Comparison of ENCODE assay signal across 8 cellular contexts in the genomic region with DNA sequence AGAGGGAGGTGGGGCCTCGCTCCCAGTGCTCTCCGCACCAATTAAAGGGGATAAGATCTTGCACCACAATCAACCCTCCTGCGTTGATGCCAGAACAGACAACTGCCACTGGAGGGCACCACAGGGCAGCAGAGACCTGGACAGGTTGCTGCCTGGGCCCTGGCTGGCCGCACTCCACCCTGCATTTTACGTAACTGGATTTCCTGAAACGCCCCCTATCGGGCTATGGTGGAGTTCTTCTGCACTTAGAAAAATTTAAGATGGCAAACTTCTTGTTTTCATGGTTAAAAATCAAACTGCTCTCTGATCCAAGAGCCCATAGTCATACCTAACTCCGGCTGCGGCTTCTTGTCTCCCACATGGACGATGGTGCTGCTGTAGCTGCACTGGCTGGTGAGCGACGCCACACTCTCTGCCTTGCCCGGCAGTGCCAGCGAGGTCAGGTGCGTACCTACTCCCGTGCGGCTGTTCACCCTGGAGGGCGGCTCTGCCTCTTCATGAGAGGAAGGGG. TPM values are rescaled to one million over a fixed set of nuclear protein-coding genes. Genes with fewer than 3 reads are reported as not detected.
A peak's percentile ranks its signal among the peaks of the same experiment; 100 is the strongest.
DNase-seq lines count a peak whose midpoint lies in the region; ATAC-seq, FAIRE-seq and TF ChIP-seq lines count a peak whose summit lies in the region.

No MANE protein-coding gene starts in this region.

- peak; percentile 80 for TF ChIP-seq CTCF in CD8-positive, alpha-beta T cell (IDR thresholded peaks at IDR 0.05)
- TF ChIP-seq CTCF in HepG2 (CRISPR knock-in tag; IDR thresholded peaks at IDR 0.05), result peak; percentile 95

- H3K9ac ChIP-seq in HepG2 (ENCODE audit: insufficient read depth, low read depth, low read length), result no peak overlapping the region

- H2AFZ ChIP-seq in HepG2 (ENCODE audit: low read length), result no peak overlapping the region

- ATAC-seq in CD8-positive, alpha-beta T cell, result peak; percentile 95
- peak; percentile 84 for ATAC-seq in central memory CD8-positive, alpha-beta T cell (replicated peaks; ENCODE audit: extremely low read depth, poor library complexity, severe bottlenecking)
- peak; percentile 86 for ATAC-seq in HepG2
- ATAC-seq in HG03457 (IDR thresholded peaks at IDR 0.05; ENCODE audit: unreplicated experiment), result no peak

- no peaks in the 10 kb centered on the region for H3K9me3 Mint-ChIP-seq in CD8-positive, alpha-beta T cell
- H3K9me3 Mint-ChIP-seq in central memory CD8-positive, alpha-beta T cell, result no peaks in the 10 kb centered on the region

- TF ChIP-seq POLR2A in HepG2 (IDR thresholded peaks at IDR 0.05; ENCODE audit: insufficient read depth in 1 of 2, low read depth in 2 of 2, low read length in 2 of 2), result no peak

- H3K9me3 ChIP-seq in CD8-positive, alpha-beta T cell (ENCODE audit: low read length), result no peaks in the 10 kb centered on the region
- H3K9me3 ChIP-seq in HepG2 (ENCODE audit: low read length), result no peaks in the 10 kb centered on the region

- H4K20me1 ChIP-seq in HepG2 (ENCODE audit: insufficient read depth, low read length), result no peaks in the 10 kb centered on the region

- intact Hi-C loops in CD8-positive, alpha-beta T cell (cut with DNase I, micrococcal nuclease), result loop anchor here (1.0 to 2.0 kb wide), 3 partner anchors 54 to 290 kb away; a partner anchor contains a TSS
- intact Hi-C loops in HepG2 (cut with micrococcal nuclease; ENCODE audit: unreplicated experiment), result loop anchor here (1.0 to 2.0 kb wide), 2 partner anchors 49 to 96 kb away; no protein-coding TSS in a partner anchor

- peak; percentile 98 for FAIRE-seq in HepG2 (lab: Jason Lieb, UNC)

- in situ Hi-C loops in HepG2 (cut with HindIII; ENCODE audit: extremely low pct_ligation_motif_present, low pct_unique_long_range_greater_than_20kb), result no loop called here

- BruUV-seq in HepG2 (replicated peaks; lab: Mats Ljungman, UMichigan), result no TSS peak

- peaks cover 8% of the 10 kb centered on the region for H3K36me3 ChIP-seq in CD8-positive, alpha-beta T cell (ENCODE audit: insufficient read depth, low read length)
- H3K36me3 ChIP-seq in HepG2 (replicated peaks in 1 of 2; ENCODE audit: control insufficient read depth in 1 of 2, insufficient read depth in 2 of 2, low read length in 2 of 2), result peaks cover 39 to 82% of the 10 kb centered on the region in 2 experiments

- TF ChIP-seq RAD21 in HepG2 (CRISPR knock-in tag; IDR thresholded peaks at IDR 0.05), result peak; percentile 100

- peak; percentile 37 to 85 (median 69) for DNase-seq in CD8-positive, alpha-beta T cell
- DNase-seq in HEK293T (ENCODE audit: extremely low spot score) (peak; percentile 90), NCI-H510A (lab: John Stamatoyannopoulos, UW) (peak; percentile 84), HepG2 (ENCODE audit: low spot score) (peak; percentile 91)
- DNase-seq in activated CD4-positive, CD25-positive, alpha-beta regulatory T cell treated with anti-CD3 and anti-CD28 coated beads, Interleukin-2, amount 50 U/mL, for 16 hours (ENCODE audit: low read depth, low spot score), result peak; percentile 23
- peak; percentile 52 to 56 for DNase-seq in central memory CD8-positive, alpha-beta T cell (ENCODE audit: low spot score in 2 of 2)
- peak; percentile 21 for DNase-seq in stimulated activated CD8-positive, alpha-beta memory T cell treated with anti-CD3 and anti-CD28 coated beads, Interleukin-15, amount 100 ng/mL, for 24 hours (ENCODE audit: low read depth)

- no peaks in the 10 kb centered on the region for H3K27me3 ChIP-seq in CD8-positive, alpha-beta T cell (ENCODE audit: insufficient read depth, low read length)
- H3K27me3 ChIP-seq in HepG2 (ENCODE audit: control insufficient read depth in 1 of 2, insufficient read depth in 2 of 2, low read length in 2 of 2), result no peaks in the 10 kb centered on the region

- TF ChIP-seq EP300 in HepG2 (IDR thresholded peaks at IDR 0.05; ENCODE audit: low read depth in 2 of 2, low read length in 2 of 2) (peak; percentile 25 to 27; a peak in 1 of 4 replicates), HepG2 (CRISPR knock-in tag; IDR thresholded peaks at IDR 0.05; ENCODE audit: borderline replicate concordance) (no peak)

- H3K27me3 Mint-ChIP-seq in CD8-positive, alpha-beta T cell (ENCODE audit: low read depth), result no peaks in the 10 kb centered on the region
- no peaks in the 10 kb centered on the region for H3K27me3 Mint-ChIP-seq in central memory CD8-positive, alpha-beta T cell

- no peak overlapping the region for H3K4me2 ChIP-seq in HepG2 (ENCODE audit: low read depth, low read length)

- H3K4me1 Mint-ChIP-seq in CD8-positive, alpha-beta T cell (ENCODE audit: low read depth), result no peaks in the 10 kb centered on the region
- no peaks in the 10 kb centered on the region for H3K4me1 Mint-ChIP-seq in central memory CD8-positive, alpha-beta T cell

- no peak overlapping the region for H3K27ac ChIP-seq in CD8-positive, alpha-beta T cell (ENCODE audit: low read depth, low read length)
- H3K27ac ChIP-seq in HepG2 (ENCODE audit: extremely low read length, insufficient read depth, low read length), result no peak overlapping the region

- H3K4me1 ChIP-seq in CD8-positive, alpha-beta T cell (ENCODE audit: insufficient read depth, low read length), result no peaks in the 10 kb centered on the region
- peaks cover 26% of the 10 kb centered on the region for H3K4me1 ChIP-seq in HepG2 (ENCODE audit: insufficient read depth, low read length)

- no peak overlapping the region for H3K27ac Mint-ChIP-seq in CD8-positive, alpha-beta T cell
- no peak overlapping the region for H3K27ac Mint-ChIP-seq in central memory CD8-positive, alpha-beta T cell (ENCODE audit: low read depth)

- H3K4me3 ChIP-seq in CD8-positive, alpha-beta T cell (ENCODE audit: low read depth, low read length), result no peak overlapping the region
- no peak overlapping the region for H3K4me3 ChIP-seq in HepG2 (replicated peaks in 1 of 3; ENCODE audit: insufficient read depth in 1 of 3, low read depth in 2 of 3, low read length in 3 of 3)

- 67% methylated on average over 16 of the region's 18 CpGs for WGBS in HepG2 (ENCODE audit: low lambda C conversion rate)

- POLR2A ChIA-PET in CD8-positive, alpha-beta T cell (lab: Charles Lee), result no interaction called here
- POLR2A ChIA-PET in HEK293T (lab: Yijun Ruan, JAX) (no interaction called here), HepG2 (lab: Yijun Ruan, JAX) (no interaction called here)

- no peaks in the 10 kb centered on the region for H3K79me2 ChIP-seq in HepG2 (ENCODE audit: insufficient read depth, low read length)

- CTCF ChIA-PET in CD8-positive, alpha-beta T cell (lab: Charles Lee), result interaction anchor here (0.7 to 1.5 kb wide), 3 partner anchors 21 to 80 kb away, joined by 3 to 4 read pairs (median 3); no protein-coding TSS in a partner anchor
- CTCF ChIA-PET in HEK293T (lab: Yijun Ruan, JAX), result no interaction called here
- CTCF ChIA-PET in HepG2 (lab: Yijun Ruan, JAX; ENCODE audit: low intra/inter-chr PET ratio, low total read pairs), result interaction anchor here (0.7 to 2.5 kb wide), 10 partner anchors 9 to 398 kb away, joined by 3 to 24 read pairs (median 6); no protein-coding TSS in a partner anchor

- H3K4me3 Mint-ChIP-seq in CD8-positive, alpha-beta T cell, result no peak overlapping the region
- H3K4me3 Mint-ChIP-seq in central memory CD8-positive, alpha-beta T cell, result no peak overlapping the region

- H3K36me3 Mint-ChIP-seq in CD8-positive, alpha-beta T cell, result peaks cover 78% of the 10 kb centered on the region
- H3K36me3 Mint-ChIP-seq in central memory CD8-positive, alpha-beta T cell (ENCODE audit: insufficient read depth), result peaks cover 17% of the 10 kb centered on the region

RNA-seq across cellular contexts. Expression of a gene that starts 16.8 kb away (rescaled TPM):
- 1 to 10 TPM in 1 of 2 experiments, under 1 TPM in 1; 0.98 to 1.5 TPM for total RNA-seq in CD8-positive, alpha-beta T cell
- total RNA-seq in HepG2 (2016; rRNA removed; fragmentation: Illumina TruSeq; extraction: Trizol), result 59.0 and 82.8 TPM in 2 replicates
- total RNA-seq in HepG2 (2016; cell fraction: cytosol; rRNA removed; fragmentation: Illumina TruSeq; extraction: Trizol; ENCODE audit: low read depth), result 147 and 163 TPM in 2 replicates
- total RNA-seq in HepG2 (2016; cell fraction: insoluble cytoplasmic fraction; rRNA removed; fragmentation: Illumina TruSeq; extraction: Trizol), result 53.8 and 85.2 TPM in 2 replicates
- 185 and 209 TPM in 2 replicates for total RNA-seq in HepG2 (2016; cell fraction: membrane; rRNA removed; fragmentation: Illumina TruSeq; extraction: Trizol)
- total RNA-seq in HepG2 (2016; cell fraction: nucleus; rRNA removed; fragmentation: Illumina TruSeq; extraction: Trizol), result 38.9 and 45.1 TPM in 2 replicates
- 19.5 and 25.3 TPM in 2 replicates for polyA plus RNA-seq in HepG2 (2011; rRNA removed)
- polyA plus RNA-seq in HepG2 (2011; cell fraction: cytosol; rRNA removed), result 16.3 and 30.2 TPM in 2 replicates
- 53.7 and 55.3 TPM in 2 replicates for polyA plus RNA-seq in HepG2 (2011; cell fraction: nucleus; rRNA removed)
- polyA plus RNA-seq in HepG2 (2012), result 15.6 and 22.1 TPM in 2 replicates
- 142 and 160 TPM in 2 replicates for polyA plus RNA-seq in HepG2 (2016; cell fraction: cytosol; fragmentation: Illumina TruSeq; extraction: Trizol; ENCODE audit: low read depth)
- polyA plus RNA-seq in HepG2 (2016; cell fraction: insoluble cytoplasmic fraction; fragmentation: Illumina TruSeq; extraction: Trizol; ENCODE audit: low read depth), result 56.0 and 58.7 TPM in 2 replicates
- 144 and 147 TPM in 2 replicates for polyA plus RNA-seq in HepG2 (2016; cell fraction: membrane; fragmentation: Illumina TruSeq; extraction: Trizol; ENCODE audit: low read depth)
- 73.3 and 84.5 TPM in 2 replicates for polyA plus RNA-seq in HepG2 (2016; cell fraction: nucleus; fragmentation: Illumina TruSeq; extraction: Trizol; ENCODE audit: insufficient read depth, low read depth)
- polyA minus RNA-seq in HepG2 (2011; rRNA and poly(A)+ RNA removed; ENCODE audit: low replicate concordance), result 0.30 and 12.1 TPM in 2 replicates
- 10.4 and 11.7 TPM in 2 replicates for polyA minus RNA-seq in HepG2 (2011; cell fraction: cytosol; rRNA and poly(A)+ RNA removed)
- 3.1 and 4.4 TPM in 2 replicates for polyA minus RNA-seq in HepG2 (2011; cell fraction: nucleus; rRNA and poly(A)+ RNA removed)

RNA-seq across cellular contexts. Expression of a gene that starts 31.8 kb away (rescaled TPM):
- total RNA-seq in CD8-positive, alpha-beta T cell, result 10 to 100 TPM; 43.9 to 45.7 TPM
- 6.8 and 9.4 TPM in 2 replicates for total RNA-seq in HepG2 (2016; rRNA removed; fragmentation: Illumina TruSeq; extraction: Trizol)
- total RNA-seq in HepG2 (2016; cell fraction: cytosol; rRNA removed; fragmentation: Illumina TruSeq; extraction: Trizol; ENCODE audit: low read depth), result 21.5 and 22.6 TPM in 2 replicates
- total RNA-seq in HepG2 (2016; cell fraction: insoluble cytoplasmic fraction; rRNA removed; fragmentation: Illumina TruSeq; extraction: Trizol), result 5.4 and 8.6 TPM in 2 replicates
- 9.6 TPM in 2 replicates for total RNA-seq in HepG2 (2016; cell fraction: membrane; rRNA removed; fragmentation: Illumina TruSeq; extraction: Trizol)
- total RNA-seq in HepG2 (2016; cell fraction: nucleus; rRNA removed; fragmentation: Illumina TruSeq; extraction: Trizol), result 9.6 and 11.5 TPM in 2 replicates
- polyA plus RNA-seq in HepG2 (2011; rRNA removed), result 5.1 TPM in 2 replicates
- polyA plus RNA-seq in HepG2 (2011; cell fraction: cytosol; rRNA removed), result 2.3 and 2.9 TPM in 2 replicates
- polyA plus RNA-seq in HepG2 (2011; cell fraction: nucleus; rRNA removed), result 12.7 and 15.5 TPM in 2 replicates
- polyA plus RNA-seq in HepG2 (2012), result 7.2 and 7.6 TPM in 2 replicates
- 0.31 and 0.44 TPM in 2 replicates for polyA plus RNA-seq in HepG2 (2016; cell fraction: cytosol; fragmentation: Illumina TruSeq; extraction: Trizol; ENCODE audit: low read depth)
- polyA plus RNA-seq in HepG2 (2016; cell fraction: insoluble cytoplasmic fraction; fragmentation: Illumina TruSeq; extraction: Trizol; ENCODE audit: low read depth), result 5.0 and 6.1 TPM in 2 replicates
- 1.3 and 1.5 TPM in 2 replicates for polyA plus RNA-seq in HepG2 (2016; cell fraction: membrane; fragmentation: Illumina TruSeq; extraction: Trizol; ENCODE audit: low read depth)
- polyA plus RNA-seq in HepG2 (2016; cell fraction: nucleus; fragmentation: Illumina TruSeq; extraction: Trizol; ENCODE audit: insufficient read depth, low read depth), result 18.1 and 18.4 TPM in 2 replicates
- polyA minus RNA-seq in HepG2 (2011; rRNA and poly(A)+ RNA removed; ENCODE audit: low replicate concordance), result 8.0 and 20.0 TPM in 2 replicates
- polyA minus RNA-seq in HepG2 (2011; cell fraction: cytosol; rRNA and poly(A)+ RNA removed), result 6.6 and 9.5 TPM in 2 replicates
- polyA minus RNA-seq in HepG2 (2011; cell fraction: nucleus; rRNA and poly(A)+ RNA removed), result 40.7 and 48.7 TPM in 2 replicates

RNA-seq across cellular contexts. Expression of a gene that starts 53.2 kb away (rescaled TPM):
- 100 to 1,000 TPM; 133 to 144 TPM for total RNA-seq in CD8-positive, alpha-beta T cell
- 28.8 and 33.1 TPM in 2 replicates for total RNA-seq in HepG2 (2016; rRNA removed; fragmentation: Illumina TruSeq; extraction: Trizol)
- 48.9 and 49.3 TPM in 2 replicates for total RNA-seq in HepG2 (2016; cell fraction: cytosol; rRNA removed; fragmentation: Illumina TruSeq; extraction: Trizol; ENCODE audit: low read depth)
- total RNA-seq in HepG2 (2016; cell fraction: insoluble cytoplasmic fraction; rRNA removed; fragmentation: Illumina TruSeq; extraction: Trizol), result 29.4 and 32.7 TPM in 2 replicates
- 27.7 and 27.8 TPM in 2 replicates for total RNA-seq in HepG2 (2016; cell fraction: membrane; rRNA removed; fragmentation: Illumina TruSeq; extraction: Trizol)
- total RNA-seq in HepG2 (2016; cell fraction: nucleus; rRNA removed; fragmentation: Illumina TruSeq; extraction: Trizol), result 36.5 and 38.3 TPM in 2 replicates
- 29.6 and 31.7 TPM in 2 replicates for polyA plus RNA-seq in HepG2 (2011; rRNA removed)
- polyA plus RNA-seq in HepG2 (2011; cell fraction: cytosol; rRNA removed), result 18.8 and 19.7 TPM in 2 replicates
- polyA plus RNA-seq in HepG2 (2011; cell fraction: nucleus; rRNA removed), result 88.3 TPM in 2 replicates
- polyA plus RNA-seq in HepG2 (2012), result 20.7 and 25.1 TPM in 2 replicates
- polyA plus RNA-seq in HepG2 (2016; cell fraction: cytosol; fragmentation: Illumina TruSeq; extraction: Trizol; ENCODE audit: low read depth), result 19.8 and 22.9 TPM in 2 replicates
- polyA plus RNA-seq in HepG2 (2016; cell fraction: insoluble cytoplasmic fraction; fragmentation: Illumina TruSeq; extraction: Trizol; ENCODE audit: low read depth), result 37.7 and 40.4 TPM in 2 replicates
- polyA plus RNA-seq in HepG2 (2016; cell fraction: membrane; fragmentation: Illumina TruSeq; extraction: Trizol; ENCODE audit: low read depth), result 21.8 and 23.4 TPM in 2 replicates
- polyA plus RNA-seq in HepG2 (2016; cell fraction: nucleus; fragmentation: Illumina TruSeq; extraction: Trizol; ENCODE audit: insufficient read depth, low read depth), result 90.6 and 92.2 TPM in 2 replicates
- polyA minus RNA-seq in HepG2 (2011; rRNA and poly(A)+ RNA removed; ENCODE audit: low replicate concordance), result 19.4 and 31.8 TPM in 2 replicates
- 6.0 and 7.4 TPM in 2 replicates for polyA minus RNA-seq in HepG2 (2011; cell fraction: cytosol; rRNA and poly(A)+ RNA removed)
- 50.5 and 52.7 TPM in 2 replicates for polyA minus RNA-seq in HepG2 (2011; cell fraction: nucleus; rRNA and poly(A)+ RNA removed)

Comparison
In these comparisons a context has a peak if more than half of its experiments do, and no peak if none do; other contexts are left out.
1. DNase-seq: peak in every context shown above with its lines; median percentile 91 in HepG2; 90 in HEK293T; 84 in NCI-H510A; 69 in CD8-positive, alpha-beta T cell; 54 in central memory CD8-positive, alpha-beta T cell; 23 in activated CD4-positive, CD25-positive, alpha-beta regulatory T cell treated with anti-CD3 and anti-CD28 coated beads, Interleukin-2, amount 50 U/mL, for 16 hours; 21 in stimulated activated CD8-positive, alpha-beta memory T cell treated with anti-CD3 and anti-CD28 coated beads, Interleukin-15, amount 100 ng/mL, for 24 hours.
2. RNA of a gene that starts 16.8 kb away (total RNA-seq): 38.9 to 209 TPM in HepG2; 0.98 to 1.5 TPM in CD8-positive, alpha-beta T cell; every median in the first group is over 10 times any median in the second.